ENCODE assay signal across 16 cellular contexts in genomic region chr3:120172070-120172469, GRCh38.
A peak's percentile ranks its signal among the peaks of the same experiment; 100 is the strongest.
DNase-seq lines count a peak whose midpoint lies in the region; ATAC-seq and TF ChIP-seq lines count a peak whose summit lies in the region.
"Had no signal": no experiment of that assay in that cellular context is flagged by ENCODE, and none has a peak within 500 bp of the region (broad histone marks: within the 10 kb centered on the region; RNA-seq: fewer than 3 reads in every experiment).

No MANE protein-coding gene starts in this region.

- H3K27me3 ChIP-seq in BLaER1 (no peaks in the 10 kb centered on the region), colonic mucosa (no peaks in the 10 kb centered on the region)
- H3K27me3 ChIP-seq: cardiac muscle cell had no signal

- no peaks in the 10 kb centered on the region for H3K27me3 Mint-ChIP-seq in activated naive CD8-positive, alpha-beta T cell treated with anti-CD3 and anti-CD28 coated beads, Interleukin-2, amount 50 U/mL, for 24 hours
- H3K27me3 Mint-ChIP-seq: activated CD4-positive, alpha-beta T cell treated with anti-CD3 and anti-CD28 coated beads for 36 hours; IgD-negative memory B cell had no signal

- H3K4me3 ChIP-seq in BLaER1 (no peak overlapping the region), colonic mucosa (no peak overlapping the region)
- H3K4me3 ChIP-seq: cardiac muscle cell had no signal

- no peaks in the 10 kb centered on the region for H3K36me3 ChIP-seq in BLaER1
- H3K36me3 ChIP-seq in colonic mucosa: no peaks in the 10 kb centered on the region
- H3K36me3 ChIP-seq: cardiac muscle cell had no signal

- TF ChIP-seq CTCF in colonic mucosa (IDR thresholded peaks at IDR 0.05): no peak

- H3K9me3 Mint-ChIP-seq in activated naive CD8-positive, alpha-beta T cell treated with anti-CD3 and anti-CD28 coated beads, Interleukin-2, amount 50 U/mL, for 24 hours: no peaks in the 10 kb centered on the region
- H3K9me3 Mint-ChIP-seq: activated T-cell treated with anti-CD3 and anti-CD28 coated beads, Interleukin-2, amount 50 U/mL, for 72 hours; IgD-negative memory B cell; naive B cell had no signal

- H3K9ac ChIP-seq in BLaER1 (no peak overlapping the region), colonic mucosa (ENCODE audit: low read depth in 2 of 2, low read length in 2 of 2) (no peak overlapping the region)

- H3K4me1 Mint-ChIP-seq in activated naive CD8-positive, alpha-beta T cell treated with anti-CD3 and anti-CD28 coated beads, Interleukin-2, amount 50 U/mL, for 24 hours: no peaks in the 10 kb centered on the region
- H3K4me1 Mint-ChIP-seq: activated CD4-positive, alpha-beta T cell treated with anti-CD3 and anti-CD28 coated beads for 36 hours; IgD-negative memory B cell; naive B cell had no signal

- H3K4me1 ChIP-seq in BLaER1 (peaks cover 21% of the 10 kb centered on the region), colonic mucosa (no peaks in the 10 kb centered on the region)

- H3K4me3 Mint-ChIP-seq in activated naive CD8-positive, alpha-beta T cell treated with anti-CD3 and anti-CD28 coated beads, Interleukin-2, amount 50 U/mL, for 24 hours: no peak overlapping the region
- H3K4me3 Mint-ChIP-seq: activated CD4-positive, alpha-beta T cell treated with anti-CD3 and anti-CD28 coated beads for 36 hours; activated T-cell treated with anti-CD3 and anti-CD28 coated beads, Interleukin-2, amount 50 U/mL, for 72 hours; IgD-negative memory B cell had no signal

- intact Hi-C loops in colonic mucosa (cut with DNase I): no loop called here

- DNase-seq in LHCN-M2 (ENCODE audit: low read depth) (peak; percentile 60), colonic mucosa (peak; percentile 14), occipital lobe (lab: John Stamatoyannopoulos, UW) (peak; percentile 27), HuH-7 (ENCODE audit: low spot score) (no peak), NCI-H1417 treated with DMSO at 0.1 percent for 48 hours (lab: John Stamatoyannopoulos, UW) (no peak), KBM-7 (no peak)
- DNase-seq in activated naive CD8-positive, alpha-beta T cell treated with anti-CD3 and anti-CD28 coated beads, Interleukin-2, amount 50 U/mL, for 24 hours: no peak
- DNase-seq: activated CD4-positive, alpha-beta T cell treated with anti-CD3 and anti-CD28 coated beads for 36 hours; activated T-cell treated with anti-CD3 and anti-CD28 coated beads, Interleukin-2, amount 50 U/mL, for 72 hours; erythroblast; naive B cell; NCI-H187; T-helper 1 cell had no signal

- ATAC-seq in activated naive CD8-positive, alpha-beta T cell treated with anti-CD3 and anti-CD28 coated beads, Interleukin-2, amount 50 U/mL, for 24 hours: no peak
- ATAC-seq: activated CD4-positive, alpha-beta T cell treated with anti-CD3 and anti-CD28 coated beads for 36 hours; activated T-cell treated with anti-CD3 and anti-CD28 coated beads, Interleukin-2, amount 50 U/mL, for 72 hours had no signal

- no peaks in the 10 kb centered on the region for H4K20me1 ChIP-seq in BLaER1

- H3K27ac Mint-ChIP-seq in activated naive CD8-positive, alpha-beta T cell treated with anti-CD3 and anti-CD28 coated beads, Interleukin-2, amount 50 U/mL, for 24 hours: no peak overlapping the region
- H3K27ac Mint-ChIP-seq: activated CD4-positive, alpha-beta T cell treated with anti-CD3 and anti-CD28 coated beads for 36 hours; activated T-cell treated with anti-CD3 and anti-CD28 coated beads, Interleukin-2, amount 50 U/mL, for 72 hours; IgD-negative memory B cell; naive B cell had no signal

- in situ Hi-C loops in KBM-7 (cut with MboI; ENCODE audit: low pct_unique_long_range_greater_than_20kb, low sequenced_read_pairs): no loop called here

- peak overlapping the region; percentile 51 for H3K4me2 ChIP-seq in BLaER1

- H3K9me3 ChIP-seq in BLaER1 (no peaks in the 10 kb centered on the region), colonic mucosa (no peaks in the 10 kb centered on the region)

- H3K36me3 Mint-ChIP-seq in activated naive CD8-positive, alpha-beta T cell treated with anti-CD3 and anti-CD28 coated beads, Interleukin-2, amount 50 U/mL, for 24 hours (ENCODE audit: low read depth): no peaks in the 10 kb centered on the region
- H3K36me3 Mint-ChIP-seq: naive B cell had no signal

- H3K27ac ChIP-seq in BLaER1: no peak overlapping the region
- H3K27ac ChIP-seq in colonic mucosa: no peak overlapping the region
- H3K27ac ChIP-seq: cardiac muscle cell had no signal

Comparison
In these comparisons a context has a peak if more than half of its experiments do, and no peak if none do; other contexts are left out.
1. DNase-seq: peak in LHCN-M2 (single experiment), colonic mucosa (single experiment) and occipital lobe (single experiment); none in HuH-7 (single experiment), NCI-H1417 treated with DMSO at 0.1 percent for 48 hours (single experiment), KBM-7 (single experiment) and activated naive CD8-positive, alpha-beta T cell treated with anti-CD3 and anti-CD28 coated beads, Interleukin-2, amount 50 U/mL, for 24 hours (single experiment).